In genomic region chr15:47351501-47351900, GRCh38 we compare ENCODE assay signal across 7 cellular contexts.
"Had no signal": no experiment of that assay in that cellular context is flagged by ENCODE, and none has a peak within 500 bp of the region (broad histone marks: within the 10 kb centered on the region; RNA-seq: fewer than 3 reads in every experiment).

No MANE protein-coding gene starts in this region.

- H3K36me3 ChIP-seq: HAP-1 had no signal

- H3K27ac ChIP-seq: GM23248 had no signal

- H3K9ac ChIP-seq: GM23248 had no signal

- ATAC-seq: HCT116, K562 had no signal

- DNase-seq: GM23248, GOT3, H7, IMR-90 had no signal

- H2AFZ ChIP-seq: GM23248 had no signal

- H3K9me3 ChIP-seq: HAP-1 had no signal

- H3K4me3 ChIP-seq: GM23248, HAP-1, K562 had no signal
